Comparison of ENCODE assay signal across 1 cellular context in genomic region chr1:12339861-12340557, GRCh38.
TF ChIP-seq lines count a peak whose summit lies in the region.

No MANE protein-coding gene starts in this region.

TF ChIP-seq in HEK293, 187 proteins besides CTCF, POLR2A, EP300 and RAD21 (continued from another document):
- TF ChIP-seq ZNF530 (tag by site-specific recombination; IDR thresholded peaks at IDR 0.05; ENCODE audit: low read depth) (no peak), ZNF843 (tag by site-specific recombination; IDR thresholded peaks at IDR 0.05) (peak; percentile 85), ZNF658 (tag by site-specific recombination; IDR thresholded peaks at IDR 0.05) (no peak), BCL11B (tag by site-specific recombination; IDR thresholded peaks at IDR 0.05; ENCODE audit: low read depth) (peak; percentile 19; the same call in 1 of the 2 replicates), ZBTB20 (tag by site-specific recombination; IDR thresholded peaks at IDR 0.05) (no peak), ZNF596 (tag by site-specific recombination; IDR thresholded peaks at IDR 0.05) (peak; percentile 58; the same call in 1 of the 2 replicates), PBX3 (CRISPR knock-in tag; IDR thresholded peaks at IDR 0.05) (no peak), KLF10 (tag by site-specific recombination; IDR thresholded peaks at IDR 0.05) (0 out of 2 replicates have a peak, but pooled peaks have one; percentile 26), ZNF175 (tag by site-specific recombination; IDR thresholded peaks at IDR 0.05) (no peak), ZXDB (tag by site-specific recombination; IDR thresholded peaks at IDR 0.05) (no peak; the same call in 1 of the 2 replicates), WT1 (tag by site-specific recombination; IDR thresholded peaks at IDR 0.05) (peak; percentile 99), PRDM4 (tag by site-specific recombination; IDR thresholded peaks at IDR 0.05) (peak; percentile 58; the same call in 1 of the 2 replicates), ZNF558 (tag by site-specific recombination; IDR thresholded peaks at IDR 0.05) (no peak), ZNF624 (tag by site-specific recombination; IDR thresholded peaks at IDR 0.05) (no peak), ZNF561 (tag by site-specific recombination; IDR thresholded peaks at IDR 0.05; ENCODE audit: borderline replicate concordance) (0 out of 2 replicates have a peak, but pooled peaks have one; percentile 24), ZNF341 (tag by site-specific recombination; IDR thresholded peaks at IDR 0.05; ENCODE audit: low read depth) (peak; percentile 96), MEIS1 (CRISPR knock-in tag; IDR thresholded peaks at IDR 0.05; ENCODE audit: borderline replicate concordance) (no peak), ZNF26 (tag by site-specific recombination; IDR thresholded peaks at IDR 0.05) (no peak), ZNF610 (tag by site-specific recombination; IDR thresholded peaks at IDR 0.05; ENCODE audit: borderline replicate concordance) (0 out of 2 replicates have a peak, but pooled peaks have one; percentile 26), ZNF660 (tag by site-specific recombination; IDR thresholded peaks at IDR 0.05) (no peak), IKZF3 (tag by site-specific recombination; IDR thresholded peaks at IDR 0.05) (0 out of 2 replicates have a peak, but pooled peaks have one; percentile 21), YY1 (tag by site-specific recombination; IDR thresholded peaks at IDR 0.05) (no peak), ZNF514 (tag by site-specific recombination; IDR thresholded peaks at IDR 0.05) (no peak), TCF7L2 (IDR thresholded peaks at IDR 0.05; ENCODE audit: borderline replicate concordance, low read depth, low read length) (peak; percentile 32; the same call in 1 of the 2 replicates), SP7 (tag by site-specific recombination; IDR thresholded peaks at IDR 0.05) (peak; percentile 86), OSR2 (tag by site-specific recombination; IDR thresholded peaks at IDR 0.05) (peak; percentile 83), GLIS1 (tag by site-specific recombination; IDR thresholded peaks at IDR 0.05) (0 out of 2 replicates have a peak, but pooled peaks have one; percentile 14), ZSCAN30 (tag by site-specific recombination; IDR thresholded peaks at IDR 0.05) (peak; percentile 65; the same call in 1 of the 2 replicates), MZF1 (tag by site-specific recombination; IDR thresholded peaks at IDR 0.05; ENCODE audit: borderline replicate concordance) (peak; percentile 83; the same call in 1 of the 2 replicates), ZNF18 (tag by site-specific recombination; IDR thresholded peaks at IDR 0.05) (0 out of 2 replicates have a peak, but pooled peaks have one; percentile 14), ZNF571 (tag by site-specific recombination; IDR thresholded peaks at IDR 0.05) (no peak), ZNF335 (tag by site-specific recombination; conservative IDR thresholded peaks at IDR 0.05) (peak; percentile 47; the same call in 1 of the 2 replicates), ZBTB11 (tag by site-specific recombination; conservative IDR thresholded peaks at IDR 0.05; ENCODE audit: low read depth) (peak; percentile 36; the same call in 1 of the 2 replicates), ZBTB44 (tag by site-specific recombination; IDR thresholded peaks at IDR 0.05) (peak; percentile 25; the same call in 1 of the 2 replicates)
